In the genomic region with DNA sequence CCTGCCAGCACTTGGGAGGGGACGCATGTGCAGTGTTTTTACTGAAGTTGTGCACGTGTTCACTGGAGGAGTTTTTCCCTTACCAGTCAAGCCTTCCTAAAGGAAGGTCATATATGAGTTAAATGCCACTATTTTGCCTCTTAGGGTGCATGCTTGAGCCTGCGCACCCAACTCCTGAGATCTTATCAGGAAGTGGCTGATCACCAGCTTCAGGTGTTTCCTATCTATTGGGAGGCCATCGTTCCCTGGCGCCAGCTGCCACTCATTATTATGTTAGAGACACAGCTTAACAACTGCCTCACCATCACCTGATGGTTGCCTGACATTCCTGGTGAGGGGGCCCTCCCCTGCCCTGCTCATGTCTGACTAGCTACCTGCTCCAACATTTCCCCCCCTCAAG, we compare ENCODE assay signal across 33 cellular contexts. TPM values are rescaled to one million over a fixed set of nuclear protein-coding genes. Genes with fewer than 3 reads are reported as not detected.
"Had no signal": no experiment of that assay in that cellular context is flagged by ENCODE, and none has a peak within 500 bp of the region (broad histone marks: within the 10 kb centered on the region; RNA-seq: fewer than 3 reads in every experiment).

No MANE protein-coding gene starts in this region.

- H3K4me3 ChIP-seq: esophagus muscularis mucosa, gastrocnemius medialis, heart left ventricle had no signal

- H3K9me3 ChIP-seq: esophagus muscularis mucosa, gastrocnemius medialis had no signal

- H3K27ac ChIP-seq: brain microvascular endothelial cell, esophagus muscularis mucosa, foreskin keratinocyte, gastrocnemius medialis, heart left ventricle, WERI-Rb-1 had no signal

- H3K27me3 ChIP-seq: brain microvascular endothelial cell, esophagus muscularis mucosa, foreskin keratinocyte, gastrocnemius medialis, heart left ventricle had no signal

- ATAC-seq: activated CD4-positive, CD25-positive, alpha-beta regulatory T cell treated with anti-CD3 and anti-CD28 coated beads, Interleukin-2, amount 50 U/mL, for 24 hours; activated CD8-positive, alpha-beta T cell treated with anti-CD3 and anti-CD28 coated beads for 36 hours; activated T-cell treated with anti-CD3 and anti-CD28 coated beads, Interleukin-2, amount 50 U/mL, for 4 hours; activated T-helper 17 cell treated with anti-CD3 and anti-CD28 coated beads, Interleukin-2, amount 50 U/mL, for 72 hours; effector memory CD8-positive, alpha-beta T cell; foreskin keratinocyte; gastrocnemius medialis; heart left ventricle; T-helper 17 cell had no signal

- H3K4me1 ChIP-seq: esophagus muscularis mucosa, foreskin keratinocyte had no signal

- DNase-seq: activated B cell treated with CpG ODN at 0.5 μM for 24 hours; activated CD4-positive, alpha-beta T cell treated with anti-CD3 and anti-CD28 coated beads for 48 hours; activated CD4-positive, alpha-beta T cell treated with anti-CD3 and anti-CD28 coated beads, Interleukin-2, amount 50 U/mL, for 1 hour; activated CD4-positive, alpha-beta T cell treated with anti-CD3 and anti-CD28 coated beads, Interleukin-2, amount 50 U/mL, for 48 hours; activated CD8-positive, alpha-beta memory T cell treated with anti-CD3 and anti-CD28 coated beads for 24 hours; activated CD8-positive, alpha-beta T cell treated with anti-CD3 and anti-CD28 coated beads for 36 hours; activated effector memory CD4-positive, alpha-beta T cell treated with Interleukin-2 at 50 U/mL for 16 hours; activated gamma-delta T cell treated with Interleukin-2 at 50 U/mL for 16 hours; activated naive CD4-positive, alpha-beta T cell treated with anti-CD3 and anti-CD28 coated beads, Interleukin-2, amount 50 U/mL, for 16 hours; activated naive CD4-positive, alpha-beta T cell treated with Interleukin-2 at 50 U/mL for 16 hours; activated T-cell treated with anti-CD3 and anti-CD28 coated beads, Interleukin-2, amount 50 U/mL, for 4 hours; amniotic stem cell; anterior cingulate cortex; brain microvascular endothelial cell; cortex of kidney; dermis blood vessel endothelial cell; effector CD4-positive, alpha-beta T cell; effector memory CD8-positive, alpha-beta T cell; erythroblast; foreskin keratinocyte; gastrocnemius medialis; glutamatergic neuron; heart left ventricle; T-helper 17 cell; T1000; WERI-Rb-1 had no signal

- H3K36me3 ChIP-seq: brain microvascular endothelial cell, esophagus muscularis mucosa, gastrocnemius medialis, heart left ventricle had no signal

RNA-seq across cellular contexts. Expression of gene ERVFRD-1, which starts 8.5 kb away (rescaled TPM):
- total RNA-seq: activated B cell treated with CpG ODN at 0.5 μM for 24 hours; activated CD8-positive, alpha-beta T cell treated with anti-CD3 and anti-CD28 coated beads for 36 hours; activated T-cell treated with anti-CD3 and anti-CD28 coated beads, Interleukin-2, amount 50 U/mL, for 4 hours; astrocyte; bronchial epithelial cell; cardiac septum; chondrocyte; foreskin keratinocyte; gastrocnemius medialis; T-helper 17 cell had no signal
- polyA plus RNA-seq: foreskin keratinocyte had no signal

RNA-seq across cellular contexts. Expression of gene ELOVL2, which starts 59.0 kb away (rescaled TPM):
- total RNA-seq: activated B cell treated with CpG ODN at 0.5 μM for 24 hours; activated CD8-positive, alpha-beta T cell treated with anti-CD3 and anti-CD28 coated beads for 36 hours; activated T-cell treated with anti-CD3 and anti-CD28 coated beads, Interleukin-2, amount 50 U/mL, for 4 hours; activated T-helper 17 cell treated with anti-CD3 and anti-CD28 coated beads, Interleukin-2, amount 50 U/mL, for 72 hours; T-helper 17 cell had no signal
